ENCODE assay signal across 1 cellular context in genomic region chr17:82299452-82299851, GRCh38.
TF ChIP-seq lines count a peak whose summit lies in the region.

No MANE protein-coding gene starts in this region.

TF ChIP-seq in K562, 482 proteins besides CTCF, POLR2A, EP300 and RAD21:
- TF ChIP-seq ZFX (CRISPR knock-in tag; IDR thresholded peaks at IDR 0.05) (0 out of 2 replicates have a peak, but pooled peaks have one; percentile 8), GATAD2B (IDR thresholded peaks at IDR 0.05; ENCODE audit: borderline replicate concordance) (no peak), TEAD4 (IDR thresholded peaks at IDR 0.05; ENCODE audit: low read length) (no peak), TEAD4 (CRISPR knock-in tag; IDR thresholded peaks at IDR 0.05; ENCODE audit: borderline replicate concordance) (no peak), ZZZ3 (IDR thresholded peaks at IDR 0.05) (no peak), MLLT1 (IDR thresholded peaks at IDR 0.05) (no peak)
